ENCODE assay signal across 23 cellular contexts in the genomic region with DNA sequence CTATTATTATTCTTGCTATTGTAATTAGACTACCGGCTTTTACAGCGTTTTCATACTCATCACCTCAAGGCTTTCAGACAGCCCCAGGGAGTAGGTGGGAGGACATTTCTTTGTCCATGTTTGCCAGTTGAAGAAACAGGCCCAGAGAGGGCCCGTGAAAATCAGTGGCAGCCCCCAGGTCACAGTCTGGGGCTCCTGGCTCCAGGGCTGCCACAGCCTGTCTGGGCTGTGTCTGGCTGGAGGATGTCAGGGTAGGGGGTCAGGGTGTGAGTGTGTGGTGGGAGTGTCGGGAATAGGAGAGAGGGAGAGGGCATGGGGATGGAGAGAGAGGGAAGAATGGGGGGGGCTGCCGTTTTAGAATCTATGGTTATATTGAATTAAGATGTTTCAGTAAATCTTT.
DNase-seq lines count a peak whose midpoint lies in the region; ATAC-seq, FAIRE-seq and TF ChIP-seq lines count a peak whose summit lies in the region.
"Had no signal": no experiment of that assay in that cellular context is flagged by ENCODE, and none has a peak within 500 bp of the region (broad histone marks: within the 10 kb centered on the region; RNA-seq: fewer than 3 reads in every experiment).

No MANE protein-coding gene starts in this region.

- no peak overlapping the region for H3K14ac ChIP-seq in trophoblast cell (ENCODE audit: low read length)

- no peak for TF ChIP-seq CTCF in colonic mucosa (IDR thresholded peaks at IDR 0.05)

- H4K12ac ChIP-seq in trophoblast cell (ENCODE audit: low read depth, low read length), result no peak overlapping the region

- H2BK12ac ChIP-seq in trophoblast cell (ENCODE audit: low read length), result no peak overlapping the region

- peaks cover 7% of the 10 kb centered on the region for H3K27me3 Mint-ChIP-seq in central memory CD8-positive, alpha-beta T cell
- H3K27me3 Mint-ChIP-seq: B cell; CD4-positive, alpha-beta T cell had no signal

- H3K27me3 ChIP-seq in H7 (ENCODE audit: control insufficient read depth, insufficient read depth, low read length) (no peaks in the 10 kb centered on the region), trophoblast cell (ENCODE audit: insufficient read depth, low read length) (no peaks in the 10 kb centered on the region), colonic mucosa (no peaks in the 10 kb centered on the region)
- H3K27me3 ChIP-seq: BLaER1 treated with 17β-estradiol and CSF1 and Interleukin-3, amounts not matched to agents 10 nM and 100 nM had no signal

- no peaks in the 10 kb centered on the region for H3K4me1 Mint-ChIP-seq in central memory CD8-positive, alpha-beta T cell

- no peak overlapping the region for H3K4me3 Mint-ChIP-seq in central memory CD8-positive, alpha-beta T cell
- H3K4me3 Mint-ChIP-seq: B cell; CD4-positive, alpha-beta T cell; CD8-positive, alpha-beta T cell had no signal

- H3K4me1 ChIP-seq in trophoblast cell (ENCODE audit: control insufficient read depth in 1 of 2, insufficient read depth in 2 of 2, low read length in 2 of 2) (peaks cover 34 to 37% of the 10 kb centered on the region in 2 experiments), colonic mucosa (no peaks in the 10 kb centered on the region)
- H3K4me1 ChIP-seq: A549, Caco-2 had no signal

- H2BK5ac ChIP-seq in trophoblast cell (ENCODE audit: low read depth, low read length, poor library complexity), result no peak overlapping the region

- peak overlapping the region; percentile 27 for H3K27ac Mint-ChIP-seq in central memory CD8-positive, alpha-beta T cell (ENCODE audit: low read depth)
- H3K27ac Mint-ChIP-seq: B cell; CD4-positive, alpha-beta T cell; CD8-positive, alpha-beta T cell had no signal

- H3K27ac ChIP-seq in trophoblast cell (ENCODE audit: low read depth, low read length) (no peak overlapping the region), caudate nucleus (ENCODE audit: low read depth, low read length) (no peak overlapping the region), colonic mucosa (no peak overlapping the region)
- H3K27ac ChIP-seq: 22Rv1; A549; BLaER1 treated with 17β-estradiol and CSF1 and Interleukin-3, amounts not matched to agents 10 nM and 100 nM; C4-2B had no signal

- no peaks in the 10 kb centered on the region for H3K36me3 ChIP-seq in H7 (replicated peaks; ENCODE audit: control insufficient read depth, insufficient read depth, low read length)
- no peaks in the 10 kb centered on the region for H3K36me3 ChIP-seq in trophoblast cell (ENCODE audit: control insufficient read depth in 1 of 2, insufficient read depth in 2 of 2, low read length in 2 of 2)
- H3K36me3 ChIP-seq in colonic mucosa, result no peaks in the 10 kb centered on the region
- H3K36me3 ChIP-seq: BLaER1 treated with 17β-estradiol and CSF1 and Interleukin-3, amounts not matched to agents 10 nM and 100 nM had no signal

- no CpG with 5 or more reads among the region's 5 CpGs for WGBS in trophoblast cell (ENCODE audit: extremely low coverage, insufficient coverage, insufficient read length)

- H3K9ac ChIP-seq in trophoblast cell (ENCODE audit: low read length), result no peak overlapping the region
- no peak overlapping the region for H3K9ac ChIP-seq in colonic mucosa (ENCODE audit: low read depth in 2 of 2, low read length in 2 of 2)
- H3K9ac ChIP-seq: BLaER1 treated with 17β-estradiol and CSF1 and Interleukin-3, amounts not matched to agents 10 nM and 100 nM had no signal

- H3K9me3 Mint-ChIP-seq in central memory CD8-positive, alpha-beta T cell, result no peaks in the 10 kb centered on the region
- H3K9me3 Mint-ChIP-seq: CD4-positive, alpha-beta T cell; CD8-positive, alpha-beta T cell had no signal

- no peak overlapping the region for H4K8ac ChIP-seq in trophoblast cell (ENCODE audit: low read depth, low read length)

- no peak for FAIRE-seq in urothelium cell line (lab: Jason Lieb, UNC)
- FAIRE-seq: A549, D721Med, G401.6, GM12891, GM19239 had no signal

- no peak overlapping the region for H3K4ac ChIP-seq in trophoblast cell (ENCODE audit: low read depth, low read length)

- no peaks in the 10 kb centered on the region for H3K79me2 ChIP-seq in trophoblast cell (ENCODE audit: control insufficient read depth, insufficient read depth, low read length, poor library complexity)

- no peak overlapping the region for H3K4me2 ChIP-seq in trophoblast cell (ENCODE audit: low read length)
- H3K4me2 ChIP-seq: A549; BLaER1 treated with 17β-estradiol and CSF1 and Interleukin-3, amounts not matched to agents 10 nM and 100 nM had no signal

- no peaks in the 10 kb centered on the region for H3K36me3 Mint-ChIP-seq in central memory CD8-positive, alpha-beta T cell (ENCODE audit: insufficient read depth)
- H3K36me3 Mint-ChIP-seq: CD8-positive, alpha-beta T cell had no signal

- ATAC-seq in central memory CD8-positive, alpha-beta T cell (replicated peaks; ENCODE audit: extremely low read depth, poor library complexity, severe bottlenecking), result no peak
- ATAC-seq: A549; CD8-positive, alpha-beta T cell had no signal

- no peak overlapping the region for H3K4me3 ChIP-seq in H7 (ENCODE audit: insufficient read depth, low read depth, low read length)
- H3K4me3 ChIP-seq in trophoblast cell (ENCODE audit: low read depth, low read length), result no peak overlapping the region
- no peak overlapping the region for H3K4me3 ChIP-seq in colonic mucosa
- H3K4me3 ChIP-seq: A549; BLaER1 treated with 17β-estradiol and CSF1 and Interleukin-3, amounts not matched to agents 10 nM and 100 nM had no signal

- peaks cover 8% of the 10 kb centered on the region for H3K79me1 ChIP-seq in trophoblast cell (ENCODE audit: low read length)

- H2AK5ac ChIP-seq in trophoblast cell (ENCODE audit: low read length), result no peak overlapping the region

- DNase-seq in H7, result peak; percentile 20
- no peak for DNase-seq in central memory CD8-positive, alpha-beta T cell (ENCODE audit: low spot score in 2 of 2)
- peak; percentile 26 for DNase-seq in mesenteric fat pad (ENCODE audit: low spot score)
- no peak for DNase-seq in trophoblast cell
- no peak for DNase-seq in urothelium cell line (ENCODE audit: low spot score)
- DNase-seq in caudate nucleus (lab: John Stamatoyannopoulos, UW), result no peak
- DNase-seq in colonic mucosa, result no peak
- DNase-seq: AML-193; Caco-2; Calu3; CD4-positive, alpha-beta T cell; CD8-positive, alpha-beta T cell; DMS79 treated with DMSO at 0.1 percent for 48 hours; GF-D8 had no signal

- H3K9me3 ChIP-seq in trophoblast cell (ENCODE audit: insufficient read depth, low read depth, low read length) (peaks cover 3% of the 10 kb centered on the region), colonic mucosa (no peaks in the 10 kb centered on the region)
- H3K9me3 ChIP-seq: A549; BLaER1 treated with 17β-estradiol and CSF1 and Interleukin-3, amounts not matched to agents 10 nM and 100 nM; Caco-2 had no signal

- H2AFZ ChIP-seq in trophoblast cell (ENCODE audit: insufficient read depth, low read length, poor library complexity), result peak overlapping the region; percentile 17

- H3K18ac ChIP-seq in trophoblast cell (ENCODE audit: low read length), result no peak overlapping the region

- peak overlapping the region; percentile 19 for H2BK120ac ChIP-seq in trophoblast cell (ENCODE audit: insufficient read depth, low read length, poor library complexity)

- no peak overlapping the region for H3K23ac ChIP-seq in trophoblast cell (ENCODE audit: low read length)

- intact Hi-C loops in colonic mucosa (cut with DNase I), result no loop called here

- peak overlapping the region; percentile 91 for H4K91ac ChIP-seq in trophoblast cell (ENCODE audit: low read depth, low read length)

Comparison
In these comparisons a context has a peak if more than half of its experiments do, and no peak if none do; other contexts are left out.
1. DNase-seq: peak in H7 (single experiment) and mesenteric fat pad (single experiment); none in central memory CD8-positive, alpha-beta T cell (0 of 2), trophoblast cell (0 of 2), urothelium cell line (single experiment), caudate nucleus (0 of 61) and colonic mucosa (single experiment).